Comparison of ENCODE assay signal across 20 cellular contexts in the genomic region with DNA sequence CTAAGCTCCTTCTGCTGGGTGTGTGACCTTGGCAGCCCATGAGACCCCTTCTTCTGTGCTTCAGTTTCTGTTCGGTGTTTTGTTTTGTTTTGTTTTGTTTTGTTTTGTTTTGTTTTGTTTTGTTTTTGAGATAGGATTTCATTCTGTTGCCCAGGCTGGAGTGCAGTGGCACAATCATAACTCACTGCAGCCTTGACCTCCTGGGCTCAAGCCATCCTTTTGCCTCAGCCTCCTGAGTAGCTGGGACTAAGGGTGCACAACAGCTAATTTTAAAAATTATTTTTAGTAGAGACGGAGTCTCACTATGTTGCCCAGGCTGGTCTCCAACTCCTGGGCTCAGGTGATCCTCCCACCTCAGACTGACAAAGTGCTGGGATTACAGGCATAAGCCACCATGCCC. TPM values are rescaled to one million over a fixed set of nuclear protein-coding genes. Genes with fewer than 3 reads are reported as not detected.
"Had no signal": no experiment of that assay in that cellular context is flagged by ENCODE, and none has a peak within 500 bp of the region (broad histone marks: within the 10 kb centered on the region; RNA-seq: fewer than 3 reads in every experiment).

No MANE protein-coding gene starts in this region.

RNA-seq across cellular contexts. Expression of a gene that starts 48.6 kb away (rescaled TPM):
- total RNA-seq: dermis microvascular lymphatic vessel endothelial cell; endodermal cell; esophagus mucosa; esophagus squamous epithelium; gastrocnemius medialis; glomerular endothelial cell; heart right ventricle; kidney epithelial cell; left cardiac atrium; left lung; left ventricle myocardium superior; lower leg skin; lower lobe of right lung; lung microvascular endothelial cell; mesenteric fat pad; mesothelial cell of epicardium; mucosa of descending colon; myocyte; naive thymus-derived CD8-positive, alpha-beta T cell had no signal
- polyA plus RNA-seq: heart right ventricle; keratinocyte; naive thymus-derived CD8-positive, alpha-beta T cell had no signal

RNA-seq across cellular contexts. Expression of a gene that starts 52.9 kb away (rescaled TPM):
- total RNA-seq: dermis microvascular lymphatic vessel endothelial cell; endodermal cell; esophagus mucosa; esophagus squamous epithelium; gastrocnemius medialis; glomerular endothelial cell; heart right ventricle; kidney epithelial cell; left cardiac atrium; left lung; left ventricle myocardium superior; lower leg skin; lower lobe of right lung; lung microvascular endothelial cell; mesenteric fat pad; mesothelial cell of epicardium; mucosa of descending colon; myocyte; naive thymus-derived CD8-positive, alpha-beta T cell had no signal
- polyA plus RNA-seq: heart right ventricle; keratinocyte; naive thymus-derived CD8-positive, alpha-beta T cell had no signal

RNA-seq across cellular contexts. Expression of a gene that starts 55.8 kb away (rescaled TPM):
- total RNA-seq: dermis microvascular lymphatic vessel endothelial cell; endodermal cell; esophagus mucosa; esophagus squamous epithelium; gastrocnemius medialis; glomerular endothelial cell; heart right ventricle; kidney epithelial cell; left cardiac atrium; left lung; left ventricle myocardium superior; lower lobe of right lung; lung microvascular endothelial cell; mesenteric fat pad; mesothelial cell of epicardium; mucosa of descending colon; myocyte; naive thymus-derived CD8-positive, alpha-beta T cell had no signal
- polyA plus RNA-seq: heart right ventricle; keratinocyte; naive thymus-derived CD8-positive, alpha-beta T cell had no signal
